In genomic region chr5:140011297-140011802, GRCh38 we compare ENCODE assay signal across 9 cellular contexts. TPM values are rescaled to one million over a fixed set of nuclear protein-coding genes. Genes with fewer than 3 reads are reported as not detected.
DNase-seq lines count a peak whose midpoint lies in the region; ATAC-seq and TF ChIP-seq lines count a peak whose summit lies in the region.
"Had no signal": no experiment of that assay in that cellular context is flagged by ENCODE, and none has a peak within 500 bp of the region (broad histone marks: within the 10 kb centered on the region; RNA-seq: fewer than 3 reads in every experiment).

No MANE protein-coding gene starts in this region.

- DNase-seq in GM12865 (ENCODE audit: low read depth): peak; percentile 92
- DNase-seq in fibroblast of pulmonary artery (ENCODE audit: low read depth): peak; percentile 2
- no peak for DNase-seq in NCI-H1417 (lab: John Stamatoyannopoulos, UW)
- DNase-seq in upper lobe of left lung: no peak
- no peak for DNase-seq in EL
- no peak for DNase-seq in stimulated activated naive CD4-positive, alpha-beta T cell treated with Interleukin-2 at 50 U/mL for 16 hours (lab: John Stamatoyannopoulos, UW)

- H3K4me3 ChIP-seq in GM12865 (ENCODE audit: low read depth, low read length) (no peak overlapping the region), fibroblast of pulmonary artery (replicated peaks; ENCODE audit: low read depth, low read length) (no peak overlapping the region), upper lobe of left lung (no peak overlapping the region)

- H3K36me3 ChIP-seq in upper lobe of left lung: no peaks in the 10 kb centered on the region

- no peak overlapping the region for H3K27ac ChIP-seq in upper lobe of left lung
- H3K27ac ChIP-seq: KMS-11 had no signal

- H3K9me3 ChIP-seq in upper lobe of left lung: no peaks in the 10 kb centered on the region

- TF ChIP-seq EP300 in upper lobe of left lung (IDR thresholded peaks at IDR 0.05): no peak

- TF ChIP-seq POLR2A in upper lobe of left lung (IDR thresholded peaks at IDR 0.05): no peak

- H3K4me1 ChIP-seq in upper lobe of left lung: no peaks in the 10 kb centered on the region

- peak; percentile 82 for ATAC-seq in GM21529 (IDR thresholded peaks at IDR 0.05; ENCODE audit: unreplicated experiment)
- ATAC-seq in HG03460 (IDR thresholded peaks at IDR 0.05; ENCODE audit: unreplicated experiment): peak; percentile 89
- ATAC-seq in upper lobe of left lung (ENCODE audit: low FRiP score in 2 of 2): no peak

- 78 to 91% methylated on average over 3 of the region's 3 CpGs for WGBS in upper lobe of left lung, 2 donors

- TF ChIP-seq CTCF in GM12865 (IDR thresholded peaks at IDR 0.05; ENCODE audit: insufficient read depth, low read depth, low read length, missing control alignments): no peak
- TF ChIP-seq CTCF in fibroblast of pulmonary artery (IDR thresholded peaks at IDR 0.05; ENCODE audit: low read length, missing control alignments): no peak
- no peak for TF ChIP-seq CTCF in upper lobe of left lung (IDR thresholded peaks at IDR 0.05)

- H3K27me3 ChIP-seq in upper lobe of left lung: no peaks in the 10 kb centered on the region

RNA-seq across cellular contexts. Expression of gene NRG2, which starts 31.7 kb away (rescaled TPM):
- total RNA-seq in upper lobe of left lung: 1 to 10 TPM in 3 of 6 donors, under 1 TPM in 3; 0.46 to 4.2 (median 1.5) TPM

Comparison
In these comparisons a context has a peak if more than half of its experiments do, and no peak if none do; other contexts are left out.
1. DNase-seq: peak in GM12865 (single experiment) and fibroblast of pulmonary artery (single experiment); none in NCI-H1417 (0 of 3), upper lobe of left lung (0 of 2), EL (single experiment) and stimulated activated naive CD4-positive, alpha-beta T cell treated with Interleukin-2 at 50 U/mL for 16 hours (single experiment).
2. ATAC-seq: peak in GM21529 (single experiment) and HG03460 (single experiment); none in upper lobe of left lung (0 of 2).